33 cellular contexts compared by ENCODE assay signal in the genomic region with DNA sequence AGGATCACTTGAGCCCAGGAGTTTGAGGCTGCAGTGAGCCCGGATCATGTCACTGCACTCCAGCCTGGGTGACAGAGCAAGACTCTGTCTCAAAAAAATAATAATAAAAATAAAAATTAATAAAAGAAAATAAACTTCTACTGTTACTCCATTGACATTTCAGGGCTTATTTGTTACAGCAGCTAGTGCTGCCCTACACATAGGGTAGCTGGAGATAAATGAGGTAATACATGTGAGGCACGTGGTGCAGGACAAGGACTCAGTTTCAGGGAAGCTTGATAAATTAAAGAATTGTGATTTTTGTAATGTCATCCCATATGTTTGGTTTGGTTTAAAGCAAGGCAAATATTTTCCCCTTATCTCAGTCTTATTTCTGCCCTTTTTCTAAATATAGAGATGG.
DNase-seq lines count a peak whose midpoint lies in the region; ATAC-seq, FAIRE-seq and TF ChIP-seq lines count a peak whose summit lies in the region.
"Had no signal": no experiment of that assay in that cellular context is flagged by ENCODE, and none has a peak within 500 bp of the region (broad histone marks: within the 10 kb centered on the region; RNA-seq: fewer than 3 reads in every experiment).

No MANE protein-coding gene starts in this region.

- no peak for TF ChIP-seq POLR2A in HepG2 (IDR thresholded peaks at IDR 0.05; ENCODE audit: insufficient read depth in 1 of 2, low read depth in 2 of 2, low read length in 2 of 2)
- no peak for TF ChIP-seq POLR2A in right lobe of liver (IDR thresholded peaks at IDR 0.05)
- TF ChIP-seq POLR2A in spleen (IDR thresholded peaks at IDR 0.05), result no peak

- no peak for DNase-seq in HepG2 (ENCODE audit: low spot score)
- DNase-seq in right lobe of liver, result no peak
- peak; percentile 26 for DNase-seq in mesenteric fat pad (ENCODE audit: low spot score)
- peak; percentile 18 for DNase-seq in spleen
- no peak for DNase-seq in amygdala (lab: John Stamatoyannopoulos, UW)
- DNase-seq: 8988T; ACHN; AML-193; BE2C; C1 segment of cervical spinal cord; Caco-2; Calu3; CD4-positive, alpha-beta memory T cell; CD4-positive, alpha-beta T cell; CD4-positive, CD25-positive, alpha-beta regulatory T cell; CD8-positive, alpha-beta memory T cell; CD8-positive, alpha-beta T cell; COR-L47; DMS 273 treated with DMSO at 0.1 percent for 48 hours; DMS153; DMS53; DMS79; DMS79 treated with DMSO at 0.1 percent for 48 hours; DND-41; EL had no signal

- H3K9me3 ChIP-seq in HepG2 (ENCODE audit: low read length), result no peaks in the 10 kb centered on the region
- H3K9me3 ChIP-seq in right lobe of liver, result no peaks in the 10 kb centered on the region
- peaks cover 0 to 6% (median 0%) of the 10 kb centered on the region in 8 donors for H3K9me3 ChIP-seq in spleen
- H3K9me3 ChIP-seq: A549; BE2C; BLaER1; BLaER1 treated with 17β-estradiol and CSF1 and Interleukin-3, amounts not matched to agents 10 nM and 100 nM; Caco-2 had no signal

- H3K4me1 ChIP-seq in HepG2 (ENCODE audit: insufficient read depth, low read length) (no peaks in the 10 kb centered on the region), right lobe of liver (no peaks in the 10 kb centered on the region), spleen (no peaks in the 10 kb centered on the region)
- H3K4me1 ChIP-seq: A549; BE2C; BLaER1; BLaER1 treated with 17β-estradiol and CSF1 and Interleukin-3, amounts not matched to agents 10 nM and 100 nM; Caco-2 had no signal

- no peaks in the 10 kb centered on the region for H3K79me2 ChIP-seq in HepG2 (ENCODE audit: insufficient read depth, low read length)

- WGBS in HepG2 (ENCODE audit: low lambda C conversion rate), result 5% methylated on average over 2 of the region's 2 CpGs
- WGBS in right lobe of liver (ENCODE audit: insufficient coverage, low coverage, low lambda C conversion rate, missing lambda C conversion rate), result 64% methylated on average over 2 of the region's 2 CpGs
- WGBS in spleen, 5 donors, result 56 to 77% (median 59%) methylated on average over 2 of the region's 2 CpGs

- FAIRE-seq in HepG2 (lab: Jason Lieb, UNC), result no peak
- FAIRE-seq: A204.1, A549, D721Med had no signal

- H3K4me3 ChIP-seq in HepG2 (replicated peaks in 1 of 3; ENCODE audit: insufficient read depth in 1 of 3, low read depth in 2 of 3, low read length in 3 of 3), result no peak overlapping the region
- H3K4me3 ChIP-seq in right lobe of liver, result no peak overlapping the region
- no peak overlapping the region for H3K4me3 ChIP-seq in spleen
- H3K4me3 ChIP-seq: A549; BLaER1; BLaER1 treated with 17β-estradiol and CSF1 and Interleukin-3, amounts not matched to agents 10 nM and 100 nM had no signal

- no peaks in the 10 kb centered on the region for H3K36me3 ChIP-seq in HepG2 (replicated peaks in 1 of 2; ENCODE audit: control insufficient read depth in 1 of 2, insufficient read depth in 2 of 2, low read length in 2 of 2)
- no peaks in the 10 kb centered on the region for H3K36me3 ChIP-seq in right lobe of liver
- H3K36me3 ChIP-seq in spleen, result no peaks in the 10 kb centered on the region
- H3K36me3 ChIP-seq: BE2C; BLaER1; BLaER1 treated with 17β-estradiol and CSF1 and Interleukin-3, amounts not matched to agents 10 nM and 100 nM had no signal

- in situ Hi-C loops in HepG2 (cut with HindIII; ENCODE audit: extremely low pct_ligation_motif_present, low pct_unique_long_range_greater_than_20kb), result no loop called here

- intact Hi-C loops in HepG2 (cut with micrococcal nuclease; ENCODE audit: unreplicated experiment), result no loop called here
- intact Hi-C loops in right lobe of liver (cut with DNase I), result no loop called here
- intact Hi-C loops in spleen (cut with DNase I; ENCODE audit: low total_unique reads), result loop anchor here (10.0 kb wide), 1 partner anchor 242 kb away; no protein-coding TSS in a partner anchor

- H3K27ac ChIP-seq in HepG2 (ENCODE audit: extremely low read length, insufficient read depth, low read length), result no peak overlapping the region
- no peak overlapping the region for H3K27ac ChIP-seq in right lobe of liver
- H3K27ac ChIP-seq in spleen, result no peak overlapping the region
- H3K27ac ChIP-seq: 22Rv1; A549; BLaER1; BLaER1 treated with 17β-estradiol and CSF1 and Interleukin-3, amounts not matched to agents 10 nM and 100 nM; C4-2B had no signal

- POLR2A ChIA-PET in HepG2 (lab: Yijun Ruan, JAX), result no interaction called here

- TF ChIP-seq EP300 in HepG2 (IDR thresholded peaks at IDR 0.05; ENCODE audit: low read depth in 2 of 2, low read length in 2 of 2), result no peak
- TF ChIP-seq EP300 in HepG2 (CRISPR knock-in tag; IDR thresholded peaks at IDR 0.05; ENCODE audit: borderline replicate concordance), result no peak

- TF ChIP-seq CTCF in HepG2 (CRISPR knock-in tag; IDR thresholded peaks at IDR 0.05) (no peak), right lobe of liver (IDR thresholded peaks at IDR 0.05) (no peak), spleen (IDR thresholded peaks at IDR 0.05 in 8 of 11, conservative IDR thresholded peaks at IDR 0.05 in 3 of 11) (no peak)

- no TSS peak for BruUV-seq in HepG2 (replicated peaks; lab: Mats Ljungman, UMichigan)

- TF ChIP-seq RAD21 in HepG2 (CRISPR knock-in tag; IDR thresholded peaks at IDR 0.05), result no peak

- H3K27me3 ChIP-seq in HepG2 (ENCODE audit: control insufficient read depth in 1 of 2, insufficient read depth in 2 of 2, low read length in 2 of 2) (peaks cover 0 to 4% of the 10 kb centered on the region in 2 experiments; a peak in 2 of 5 replicates), right lobe of liver (no peaks in the 10 kb centered on the region), spleen (replicated peaks in 1 of 7) (peaks cover 0 to 3% (median 0%) of the 10 kb centered on the region in 7 donors)
- H3K27me3 ChIP-seq: BE2C; BLaER1; BLaER1 treated with 17β-estradiol and CSF1 and Interleukin-3, amounts not matched to agents 10 nM and 100 nM had no signal

- CTCF ChIA-PET in HepG2 (lab: Yijun Ruan, JAX; ENCODE audit: low intra/inter-chr PET ratio, low total read pairs), result no interaction called here

- ATAC-seq in HepG2 (no peak), right lobe of liver (no peak), HG02885 (IDR thresholded peaks at IDR 0.05; ENCODE audit: poor library complexity, unreplicated experiment) (no peak)
- ATAC-seq: A549; CD8-positive, alpha-beta T cell had no signal

- no peak overlapping the region for H3K4me2 ChIP-seq in HepG2 (ENCODE audit: low read depth, low read length)
- H3K4me2 ChIP-seq: A549; BLaER1; BLaER1 treated with 17β-estradiol and CSF1 and Interleukin-3, amounts not matched to agents 10 nM and 100 nM had no signal

- H3K9ac ChIP-seq in HepG2 (ENCODE audit: insufficient read depth, low read depth, low read length), result no peak overlapping the region
- H3K9ac ChIP-seq: BLaER1; BLaER1 treated with 17β-estradiol and CSF1 and Interleukin-3, amounts not matched to agents 10 nM and 100 nM had no signal

- H4K20me1 ChIP-seq in HepG2 (ENCODE audit: insufficient read depth, low read length), result no peaks in the 10 kb centered on the region
- H4K20me1 ChIP-seq: BLaER1; BLaER1 treated with 17β-estradiol and CSF1 and Interleukin-3, amounts not matched to agents 10 nM and 100 nM had no signal

- no peak overlapping the region for H2AFZ ChIP-seq in HepG2 (ENCODE audit: low read length)

TF ChIP-seq in HepG2, 621 proteins besides CTCF, POLR2A, EP300 and RAD21 (continues in another document):
- no peak for TF ChIP-seq FOSL2 (CRISPR knock-in tag; IDR thresholded peaks at IDR 0.05)
- TF ChIP-seq GATAD2A (CRISPR knock-in tag; IDR thresholded peaks at IDR 0.05), result no peak
- TF ChIP-seq ZNF12 (CRISPR knock-in tag; IDR thresholded peaks at IDR 0.05), result peak; percentile 94
- TF ChIP-seq, protein P1, sequence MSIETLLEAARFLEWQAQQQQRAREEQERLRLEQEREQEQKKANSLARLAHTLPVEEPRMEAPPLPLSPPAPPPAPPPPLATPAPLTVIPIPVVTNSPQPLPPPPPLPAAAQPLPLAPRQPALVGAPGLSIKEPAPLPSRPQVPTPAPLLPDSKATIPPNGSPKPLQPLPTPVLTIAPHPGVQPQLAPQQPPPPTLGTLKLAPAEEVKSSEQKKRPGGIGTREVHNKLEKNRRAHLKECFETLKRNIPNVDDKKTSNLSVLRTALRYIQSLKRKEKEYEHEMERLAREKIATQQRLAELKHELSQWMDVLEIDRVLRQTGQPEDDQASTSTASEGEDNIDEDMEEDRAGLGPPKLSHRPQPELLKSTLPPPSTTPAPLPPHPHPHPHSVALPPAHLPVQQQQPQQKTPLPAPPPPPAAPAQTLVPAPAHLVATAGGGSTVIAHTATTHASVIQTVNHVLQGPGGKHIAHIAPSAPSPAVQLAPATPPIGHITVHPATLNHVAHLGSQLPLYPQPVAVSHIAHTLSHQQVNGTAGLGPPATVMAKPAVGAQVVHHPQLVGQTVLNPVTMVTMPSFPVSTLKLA (IDR thresholded peaks at IDR 0.05), result peak; percentile 41; the same call in 1 of the 2 replicates
- TF ChIP-seq ZBTB20 (CRISPR knock-in tag; IDR thresholded peaks at IDR 0.05; ENCODE audit: borderline replicate concordance, low read depth), result no peak
- no peak for TF ChIP-seq ZNF251 (CRISPR knock-in tag; IDR thresholded peaks at IDR 0.05)
- TF ChIP-seq, protein P2, sequence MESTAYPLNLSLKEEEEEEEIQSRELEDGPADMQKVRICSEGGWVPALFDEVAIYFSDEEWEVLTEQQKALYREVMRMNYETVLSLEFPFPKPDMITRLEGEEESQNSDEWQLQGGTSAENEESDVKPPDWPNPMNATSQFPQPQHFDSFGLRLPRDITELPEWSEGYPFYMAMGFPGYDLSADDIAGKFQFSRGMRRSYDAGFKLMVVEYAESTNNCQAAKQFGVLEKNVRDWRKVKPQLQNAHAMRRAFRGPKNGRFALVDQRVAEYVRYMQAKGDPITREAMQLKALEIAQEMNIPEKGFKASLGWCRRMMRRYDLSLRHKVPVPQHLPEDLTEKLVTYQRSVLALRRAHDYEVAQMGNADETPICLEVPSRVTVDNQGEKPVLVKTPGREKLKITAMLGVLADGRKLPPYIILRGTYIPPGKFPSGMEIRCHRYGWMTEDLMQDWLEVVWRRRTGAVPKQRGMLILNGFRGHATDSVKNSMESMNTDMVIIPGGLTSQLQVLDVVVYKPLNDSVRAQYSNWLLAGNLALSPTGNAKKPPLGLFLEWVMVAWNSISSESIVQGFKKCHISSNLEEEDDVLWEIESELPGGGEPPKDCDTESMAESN (CRISPR knock-in tag; conservative IDR thresholded peaks at IDR 0.05), result no peak
- TF ChIP-seq DNMT1 (CRISPR knock-in tag; IDR thresholded peaks at IDR 0.05), result no peak
- TF ChIP-seq, protein P3, sequence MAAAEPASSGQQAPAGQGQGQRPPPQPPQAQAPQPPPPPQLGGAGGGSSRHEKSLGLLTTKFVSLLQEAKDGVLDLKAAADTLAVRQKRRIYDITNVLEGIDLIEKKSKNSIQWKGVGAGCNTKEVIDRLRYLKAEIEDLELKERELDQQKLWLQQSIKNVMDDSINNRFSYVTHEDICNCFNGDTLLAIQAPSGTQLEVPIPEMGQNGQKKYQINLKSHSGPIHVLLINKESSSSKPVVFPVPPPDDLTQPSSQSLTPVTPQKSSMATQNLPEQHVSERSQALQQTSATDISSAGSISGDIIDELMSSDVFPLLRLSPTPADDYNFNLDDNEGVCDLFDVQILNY (CRISPR knock-in tag; conservative IDR thresholded peaks at IDR 0.05), result no peak
- no peak for TF ChIP-seq ZNF737 (CRISPR knock-in tag; IDR thresholded peaks at IDR 0.05; ENCODE audit: borderline replicate concordance)
- TF ChIP-seq NFIC (IDR thresholded peaks at IDR 0.05; ENCODE audit: low read length), result no peak

Comparison
In these comparisons a context has a peak if more than half of its experiments do, and no peak if none do; other contexts are left out.
1. DNase-seq: peak in mesenteric fat pad (single experiment) and spleen (single experiment); none in HepG2 (single experiment), right lobe of liver (0 of 3) and amygdala (0 of 56).